ENCODE assay signal across 19 cellular contexts in the genomic region with DNA sequence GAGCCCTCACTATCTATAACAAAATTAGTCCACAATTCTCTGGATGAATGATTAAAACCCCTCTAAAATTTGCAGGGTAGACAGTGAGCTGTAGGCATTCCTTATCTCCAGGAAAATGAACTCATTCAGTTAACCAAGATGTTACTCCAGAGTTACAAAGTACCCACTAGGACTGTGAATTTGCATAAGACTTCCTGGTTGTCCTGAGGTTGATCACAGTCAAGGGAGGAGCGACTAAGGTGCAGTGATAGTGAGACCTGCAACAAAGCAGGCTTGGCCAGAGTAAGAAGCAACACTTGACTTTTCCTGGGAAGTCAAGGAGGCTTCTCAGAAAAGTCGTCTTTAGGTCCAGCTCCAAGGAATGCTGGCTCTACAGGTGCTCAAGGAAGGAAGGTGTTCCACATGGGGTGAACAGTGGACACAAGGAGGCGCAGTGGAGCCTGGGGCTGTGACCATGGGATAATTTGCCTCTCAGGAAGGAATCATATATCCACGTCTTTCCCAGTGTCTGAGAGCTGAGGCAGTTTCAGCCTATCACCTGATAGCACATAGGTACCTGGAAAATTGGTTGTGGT.
DNase-seq lines count a peak whose midpoint lies in the region; ATAC-seq and TF ChIP-seq lines count a peak whose summit lies in the region.
"Had no signal": no experiment of that assay in that cellular context is flagged by ENCODE, and none has a peak within 500 bp of the region (broad histone marks: within the 10 kb centered on the region; RNA-seq: fewer than 3 reads in every experiment).

No MANE protein-coding gene starts in this region.

- peak; percentile 44; the same call in 1 of the 2 replicates for TF ChIP-seq CTCF in Panc1 (IDR thresholded peaks at IDR 0.05)
- no peak for TF ChIP-seq CTCF in upper lobe of right lung (IDR thresholded peaks at IDR 0.05)

- H3K4me1 ChIP-seq in Panc1 (ENCODE audit: control insufficient read depth, insufficient read depth, low read length) (no peaks in the 10 kb centered on the region), upper lobe of right lung (no peaks in the 10 kb centered on the region)
- H3K4me1 ChIP-seq: right atrium auricular region, stomach had no signal

- no peak overlapping the region for H3K4me3 Mint-ChIP-seq in activated naive CD8-positive, alpha-beta T cell treated with anti-CD3 and anti-CD28 coated beads, Interleukin-2, amount 50 U/mL, for 24 hours
- H3K4me3 Mint-ChIP-seq: activated naive CD8-positive, alpha-beta T cell treated with anti-CD3 and anti-CD28 coated beads for 36 hours; activated T-cell treated with anti-CD3 and anti-CD28 coated beads, Interleukin-2, amount 50 U/mL, for 72 hours; dendritic cell treated with granulocyte-macrophage colony-stimulating factor and Interleukin-4, amounts not matched to agents 40 ng/mL and 50 ng/mL, for 4 days had no signal

- BruUV-seq in Panc1 (replicated peaks; lab: Mats Ljungman, UMichigan), result no TSS peak

- DNase-seq in NCI-H82 (lab: John Stamatoyannopoulos, UW) (peak; percentile 37), NCI-H82 treated with DMSO at 0.1 percent for 48 hours (lab: John Stamatoyannopoulos, UW; ENCODE audit: unreplicated experiment) (no peak), Panc1 (ENCODE audit: low read depth, low spot score) (no peak), islet precursor cell (peak; percentile 58), upper lobe of right lung (no peak)
- DNase-seq in activated naive CD8-positive, alpha-beta T cell treated with anti-CD3 and anti-CD28 coated beads, Interleukin-2, amount 50 U/mL, for 24 hours, result no peak
- no peak for DNase-seq in stimulated activated CD4-positive, alpha-beta T cell treated with anti-CD3 and anti-CD28 coated beads, Interleukin-2, amount 100 ng/mL, for 48 hours
- no peak for DNase-seq in activated naive CD4-positive, alpha-beta T cell treated with anti-CD3 and anti-CD28 coated beads, Interleukin-2, amount 50 U/mL, for 16 hours
- DNase-seq: activated naive CD8-positive, alpha-beta T cell treated with anti-CD3 and anti-CD28 coated beads for 36 hours; activated T-cell treated with anti-CD3 and anti-CD28 coated beads, Interleukin-2, amount 50 U/mL, for 72 hours; KG1; mesenchymal stem cell; NCI-H1105; NCI-H2171; stimulated activated CD4-positive, alpha-beta T cell treated with anti-CD3 and anti-CD28 coated beads, Interleukin-15, amount 100 ng/mL, for 24 hours; stomach had no signal

- POLR2A ChIA-PET in Panc1 (lab: Charles Lee), result no interaction called here

- H3K36me3 Mint-ChIP-seq in activated naive CD8-positive, alpha-beta T cell treated with anti-CD3 and anti-CD28 coated beads, Interleukin-2, amount 50 U/mL, for 24 hours (ENCODE audit: low read depth), result no peaks in the 10 kb centered on the region
- H3K36me3 Mint-ChIP-seq: activated naive CD8-positive, alpha-beta T cell treated with anti-CD3 and anti-CD28 coated beads for 36 hours had no signal

- no peak overlapping the region for H3K27ac Mint-ChIP-seq in activated naive CD8-positive, alpha-beta T cell treated with anti-CD3 and anti-CD28 coated beads, Interleukin-2, amount 50 U/mL, for 24 hours
- H3K27ac Mint-ChIP-seq: activated naive CD8-positive, alpha-beta T cell treated with anti-CD3 and anti-CD28 coated beads for 36 hours; activated T-cell treated with anti-CD3 and anti-CD28 coated beads, Interleukin-2, amount 50 U/mL, for 72 hours; dendritic cell treated with granulocyte-macrophage colony-stimulating factor and Interleukin-4, amounts not matched to agents 40 ng/mL and 50 ng/mL, for 4 days had no signal

- H3K36me3 ChIP-seq in Panc1 (ENCODE audit: control insufficient read depth, insufficient read depth, low read length), result no peaks in the 10 kb centered on the region
- no peaks in the 10 kb centered on the region for H3K36me3 ChIP-seq in upper lobe of right lung
- H3K36me3 ChIP-seq: right atrium auricular region, stomach had no signal

- H3K27ac ChIP-seq in Panc1 (ENCODE audit: low read length), result no peak overlapping the region
- H3K27ac ChIP-seq in upper lobe of right lung, result no peak overlapping the region
- H3K27ac ChIP-seq: right atrium auricular region, stomach had no signal

- in situ Hi-C loops in Panc1 (cut with HindIII; ENCODE audit: low pct_unique_long_range_greater_than_20kb, low sequenced_read_pairs), result no loop called here

- H3K4me1 Mint-ChIP-seq in activated naive CD8-positive, alpha-beta T cell treated with anti-CD3 and anti-CD28 coated beads, Interleukin-2, amount 50 U/mL, for 24 hours, result no peaks in the 10 kb centered on the region
- H3K4me1 Mint-ChIP-seq: activated naive CD8-positive, alpha-beta T cell treated with anti-CD3 and anti-CD28 coated beads for 36 hours had no signal

- CTCF ChIA-PET in Panc1 (lab: Charles Lee), result no interaction called here

- H3K9me3 ChIP-seq in Panc1 (ENCODE audit: control insufficient read depth, insufficient read depth, low read depth, low read length) (no peaks in the 10 kb centered on the region), upper lobe of right lung (no peaks in the 10 kb centered on the region)

- H3K4me3 ChIP-seq in Panc1 (ENCODE audit: low read depth in 2 of 2, low read length in 2 of 2) (no peak overlapping the region), upper lobe of right lung (no peak overlapping the region)
- H3K4me3 ChIP-seq: right atrium auricular region, stomach had no signal

- peaks cover 13% of the 10 kb centered on the region for H3K9me3 Mint-ChIP-seq in activated naive CD8-positive, alpha-beta T cell treated with anti-CD3 and anti-CD28 coated beads, Interleukin-2, amount 50 U/mL, for 24 hours
- H3K9me3 Mint-ChIP-seq: dendritic cell treated with granulocyte-macrophage colony-stimulating factor and Interleukin-4, amounts not matched to agents 40 ng/mL and 50 ng/mL, for 4 days had no signal

- intact Hi-C loops in Panc1 (cut with micrococcal nuclease; ENCODE audit: unreplicated experiment) (no loop called here), upper lobe of right lung (cut with DNase I) (no loop called here)

- H3K27me3 Mint-ChIP-seq in activated naive CD8-positive, alpha-beta T cell treated with anti-CD3 and anti-CD28 coated beads, Interleukin-2, amount 50 U/mL, for 24 hours, result no peaks in the 10 kb centered on the region
- H3K27me3 Mint-ChIP-seq: dendritic cell treated with granulocyte-macrophage colony-stimulating factor and Interleukin-4, amounts not matched to agents 40 ng/mL and 50 ng/mL, for 4 days had no signal

- ATAC-seq in Panc1 (no peak), upper lobe of right lung (peak; percentile 35)
- no peak for ATAC-seq in activated naive CD8-positive, alpha-beta T cell treated with anti-CD3 and anti-CD28 coated beads, Interleukin-2, amount 50 U/mL, for 24 hours
- ATAC-seq: activated T-cell treated with anti-CD3 and anti-CD28 coated beads, Interleukin-2, amount 50 U/mL, for 72 hours; esophagus mucosa had no signal

- H3K27me3 ChIP-seq in Panc1 (ENCODE audit: control insufficient read depth, insufficient read depth, low read length) (peaks cover 9% of the 10 kb centered on the region; the same call in 1 of the 2 replicates), upper lobe of right lung (no peaks in the 10 kb centered on the region)
- H3K27me3 ChIP-seq: right atrium auricular region had no signal

Comparison
In these comparisons a context has a peak if more than half of its experiments do, and no peak if none do; other contexts are left out.
1. DNase-seq: peak in NCI-H82 (single experiment) and islet precursor cell (single experiment); none in NCI-H82 treated with DMSO at 0.1 percent for 48 hours (single experiment), Panc1 (single experiment), upper lobe of right lung (single experiment), activated naive CD8-positive, alpha-beta T cell treated with anti-CD3 and anti-CD28 coated beads, Interleukin-2, amount 50 U/mL, for 24 hours (single experiment), stimulated activated CD4-positive, alpha-beta T cell treated with anti-CD3 and anti-CD28 coated beads, Interleukin-2, amount 100 ng/mL, for 48 hours (0 of 2) and activated naive CD4-positive, alpha-beta T cell treated with anti-CD3 and anti-CD28 coated beads, Interleukin-2, amount 50 U/mL, for 16 hours (single experiment).